Comparison of ENCODE assay signal across 1 cellular context in the genomic region with DNA sequence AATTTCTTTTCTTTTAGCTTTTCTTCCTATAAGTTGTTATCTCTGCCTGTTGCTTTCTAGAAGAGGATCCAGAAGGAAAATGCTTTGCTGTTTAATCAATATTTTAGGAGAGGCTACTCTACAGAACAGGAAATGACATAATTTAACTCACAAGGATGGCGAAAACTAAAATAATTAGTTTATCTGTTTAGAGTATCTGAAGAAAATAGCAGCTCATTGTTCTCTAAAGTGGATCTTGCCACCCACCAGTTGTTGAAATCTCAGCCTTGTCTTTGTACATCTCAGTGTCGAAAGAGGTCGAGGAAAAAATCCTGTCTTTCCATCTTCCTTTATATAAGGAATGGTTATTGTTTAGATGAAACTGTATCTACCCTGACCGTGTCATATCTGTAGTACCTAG.
TF ChIP-seq lines count a peak whose summit lies in the region.

No MANE protein-coding gene starts in this region.

TF ChIP-seq in WTC11, 78 proteins besides CTCF, POLR2A, EP300 and RAD21 (continued from another document):
- TF ChIP-seq, protein P1, sequence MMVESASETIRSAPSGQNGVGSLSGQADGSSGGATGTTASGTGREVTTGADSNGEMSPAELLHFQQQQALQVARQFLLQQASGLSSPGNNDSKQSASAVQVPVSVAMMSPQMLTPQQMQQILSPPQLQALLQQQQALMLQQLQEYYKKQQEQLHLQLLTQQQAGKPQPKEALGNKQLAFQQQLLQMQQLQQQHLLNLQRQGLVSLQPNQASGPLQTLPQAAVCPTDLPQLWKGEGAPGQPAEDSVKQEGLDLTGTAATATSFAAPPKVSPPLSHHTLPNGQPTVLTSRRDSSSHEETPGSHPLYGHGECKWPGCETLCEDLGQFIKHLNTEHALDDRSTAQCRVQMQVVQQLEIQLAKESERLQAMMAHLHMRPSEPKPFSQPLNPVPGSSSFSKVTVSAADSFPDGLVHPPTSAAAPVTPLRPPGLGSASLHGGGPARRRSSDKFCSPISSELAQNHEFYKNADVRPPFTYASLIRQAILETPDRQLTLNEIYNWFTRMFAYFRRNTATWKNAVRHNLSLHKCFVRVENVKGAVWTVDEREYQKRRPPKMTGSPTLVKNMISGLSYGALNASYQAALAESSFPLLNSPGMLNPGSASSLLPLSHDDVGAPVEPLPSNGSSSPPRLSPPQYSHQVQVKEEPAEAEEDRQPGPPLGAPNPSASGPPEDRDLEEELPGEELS (CRISPR knock-in tag; IDR thresholded peaks at IDR 0.05), result no peak
- no peak for TF ChIP-seq ZNF671 (CRISPR knock-in tag; IDR thresholded peaks at IDR 0.05)
- no peak for TF ChIP-seq TP53 (CRISPR knock-in tag; IDR thresholded peaks at IDR 0.05)
- TF ChIP-seq, protein P2, sequence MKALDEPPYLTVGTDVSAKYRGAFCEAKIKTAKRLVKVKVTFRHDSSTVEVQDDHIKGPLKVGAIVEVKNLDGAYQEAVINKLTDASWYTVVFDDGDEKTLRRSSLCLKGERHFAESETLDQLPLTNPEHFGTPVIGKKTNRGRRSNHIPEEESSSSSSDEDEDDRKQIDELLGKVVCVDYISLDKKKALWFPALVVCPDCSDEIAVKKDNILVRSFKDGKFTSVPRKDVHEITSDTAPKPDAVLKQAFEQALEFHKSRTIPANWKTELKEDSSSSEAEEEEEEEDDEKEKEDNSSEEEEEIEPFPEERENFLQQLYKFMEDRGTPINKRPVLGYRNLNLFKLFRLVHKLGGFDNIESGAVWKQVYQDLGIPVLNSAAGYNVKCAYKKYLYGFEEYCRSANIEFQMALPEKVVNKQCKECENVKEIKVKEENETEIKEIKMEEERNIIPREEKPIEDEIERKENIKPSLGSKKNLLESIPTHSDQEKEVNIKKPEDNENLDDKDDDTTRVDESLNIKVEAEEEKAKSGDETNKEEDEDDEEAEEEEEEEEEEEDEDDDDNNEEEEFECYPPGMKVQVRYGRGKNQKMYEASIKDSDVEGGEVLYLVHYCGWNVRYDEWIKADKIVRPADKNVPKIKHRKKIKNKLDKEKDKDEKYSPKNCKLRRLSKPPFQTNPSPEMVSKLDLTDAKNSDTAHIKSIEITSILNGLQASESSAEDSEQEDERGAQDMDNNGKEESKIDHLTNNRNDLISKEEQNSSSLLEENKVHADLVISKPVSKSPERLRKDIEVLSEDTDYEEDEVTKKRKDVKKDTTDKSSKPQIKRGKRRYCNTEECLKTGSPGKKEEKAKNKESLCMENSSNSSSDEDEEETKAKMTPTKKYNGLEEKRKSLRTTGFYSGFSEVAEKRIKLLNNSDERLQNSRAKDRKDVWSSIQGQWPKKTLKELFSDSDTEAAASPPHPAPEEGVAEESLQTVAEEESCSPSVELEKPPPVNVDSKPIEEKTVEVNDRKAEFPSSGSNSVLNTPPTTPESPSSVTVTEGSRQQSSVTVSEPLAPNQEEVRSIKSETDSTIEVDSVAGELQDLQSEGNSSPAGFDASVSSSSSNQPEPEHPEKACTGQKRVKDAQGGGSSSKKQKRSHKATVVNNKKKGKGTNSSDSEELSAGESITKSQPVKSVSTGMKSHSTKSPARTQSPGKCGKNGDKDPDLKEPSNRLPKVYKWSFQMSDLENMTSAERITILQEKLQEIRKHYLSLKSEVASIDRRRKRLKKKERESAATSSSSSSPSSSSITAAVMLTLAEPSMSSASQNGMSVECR (CRISPR knock-in tag; IDR thresholded peaks at IDR 0.05; ENCODE audit: borderline replicate concordance), result no peak
- TF ChIP-seq NR3C1 (CRISPR knock-in tag; conservative IDR thresholded peaks at IDR 0.05; ENCODE audit: low read depth), result no peak
- no peak for TF ChIP-seq HMGA2 (CRISPR knock-in tag; IDR thresholded peaks at IDR 0.05)
- TF ChIP-seq MXD4 (CRISPR knock-in tag; IDR thresholded peaks at IDR 0.05; ENCODE audit: borderline replicate concordance), result no peak
- TF ChIP-seq RORB (CRISPR knock-in tag; IDR thresholded peaks at IDR 0.05), result no peak
- TF ChIP-seq, protein P3, sequence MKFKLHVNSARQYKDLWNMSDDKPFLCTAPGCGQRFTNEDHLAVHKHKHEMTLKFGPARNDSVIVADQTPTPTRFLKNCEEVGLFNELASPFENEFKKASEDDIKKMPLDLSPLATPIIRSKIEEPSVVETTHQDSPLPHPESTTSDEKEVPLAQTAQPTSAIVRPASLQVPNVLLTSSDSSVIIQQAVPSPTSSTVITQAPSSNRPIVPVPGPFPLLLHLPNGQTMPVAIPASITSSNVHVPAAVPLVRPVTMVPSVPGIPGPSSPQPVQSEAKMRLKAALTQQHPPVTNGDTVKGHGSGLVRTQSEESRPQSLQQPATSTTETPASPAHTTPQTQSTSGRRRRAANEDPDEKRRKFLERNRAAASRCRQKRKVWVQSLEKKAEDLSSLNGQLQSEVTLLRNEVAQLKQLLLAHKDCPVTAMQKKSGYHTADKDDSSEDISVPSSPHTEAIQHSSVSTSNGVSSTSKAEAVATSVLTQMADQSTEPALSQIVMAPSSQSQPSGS (CRISPR knock-in tag; IDR thresholded peaks at IDR 0.05; ENCODE audit: borderline replicate concordance, low read depth), result no peak
- no peak for TF ChIP-seq NR2C2 (CRISPR knock-in tag; IDR thresholded peaks at IDR 0.05)
TF ChIP-seq in WTC11: peak in this region for 0.
